In the genomic region with DNA sequence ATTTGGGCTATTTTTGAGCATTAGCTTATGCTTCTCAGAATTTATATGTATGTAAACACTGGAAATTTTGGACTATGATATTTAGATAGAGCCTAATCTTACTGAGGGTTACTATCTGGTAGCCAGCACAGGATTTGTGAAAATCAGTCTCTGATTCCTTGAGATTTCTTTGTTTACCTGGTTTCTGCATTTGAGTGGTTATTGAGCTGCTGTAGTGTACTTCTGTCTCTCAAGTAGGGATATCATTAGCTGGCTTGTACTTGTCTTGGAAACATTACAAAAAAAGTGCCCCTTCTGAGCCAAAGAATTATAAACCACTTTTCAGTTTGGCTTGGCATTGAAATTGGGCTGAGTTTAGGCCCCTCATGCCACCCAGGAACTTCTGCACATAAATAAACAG, we compare ENCODE assay signal across 21 cellular contexts. TPM values are rescaled to one million over a fixed set of nuclear protein-coding genes. Genes with fewer than 3 reads are reported as not detected.
"Had no signal": no experiment of that assay in that cellular context is flagged by ENCODE, and none has a peak within 500 bp of the region (broad histone marks: within the 10 kb centered on the region; RNA-seq: fewer than 3 reads in every experiment).

No MANE protein-coding gene starts in this region.

- H3K36me3 Mint-ChIP-seq: immature natural killer cell, memory B cell, mesothelial cell of epicardium had no signal

- H3K27me3 ChIP-seq: foreskin keratinocyte, ovary, stomach, transverse colon had no signal

- H3K4me3 Mint-ChIP-seq: endodermal cell, immature natural killer cell, memory B cell, mesothelial cell of epicardium, natural killer cell, neural crest cell had no signal

- H3K27ac Mint-ChIP-seq: endodermal cell, immature natural killer cell, memory B cell, mesothelial cell of epicardium, natural killer cell had no signal

- H3K9me3 ChIP-seq: left ventricle myocardium inferior, lower lobe of right lung, ovary, thoracic aorta, transverse colon had no signal

- H3K27me3 Mint-ChIP-seq: memory B cell had no signal

- H3K4me3 ChIP-seq: left ventricle myocardium inferior, lower lobe of right lung, ovary, stomach, thoracic aorta, transverse colon had no signal

- H3K27ac ChIP-seq: foreskin keratinocyte, left ventricle myocardium inferior, lower lobe of right lung, ovary, stomach, thoracic aorta, transverse colon had no signal

- DNase-seq: effector CD4-positive, alpha-beta T cell; endodermal cell; erythroblast; foreskin keratinocyte; immature natural killer cell; left ventricle myocardium inferior; lower lobe of right lung; natural killer cell; ovary; right cardiac atrium; small intestine; stimulated activated CD4-positive, alpha-beta T cell treated with anti-CD3 and anti-CD28 coated beads, Interleukin-12 subunit alpha, Interleukin-12 subunit beta, amount 100 ng/mL, for 4 hours; stimulated activated naive CD4-positive, alpha-beta T cell; stomach; substantia nigra; transverse colon had no signal

- H3K4me1 Mint-ChIP-seq: endodermal cell, immature natural killer cell, memory B cell, mesothelial cell of epicardium, natural killer cell, neural crest cell had no signal

- H3K36me3 ChIP-seq: left ventricle myocardium inferior, lower lobe of right lung, ovary, stomach, thoracic aorta, transverse colon had no signal

- H3K9me3 Mint-ChIP-seq: endodermal cell, memory B cell, neural crest cell had no signal

RNA-seq across cellular contexts. Expression of gene TLL1, which starts 49.7 kb away (rescaled TPM):
- total RNA-seq: myocyte, natural killer cell had no signal
